Comparison of ENCODE assay signal across 31 cellular contexts in the genomic region with DNA sequence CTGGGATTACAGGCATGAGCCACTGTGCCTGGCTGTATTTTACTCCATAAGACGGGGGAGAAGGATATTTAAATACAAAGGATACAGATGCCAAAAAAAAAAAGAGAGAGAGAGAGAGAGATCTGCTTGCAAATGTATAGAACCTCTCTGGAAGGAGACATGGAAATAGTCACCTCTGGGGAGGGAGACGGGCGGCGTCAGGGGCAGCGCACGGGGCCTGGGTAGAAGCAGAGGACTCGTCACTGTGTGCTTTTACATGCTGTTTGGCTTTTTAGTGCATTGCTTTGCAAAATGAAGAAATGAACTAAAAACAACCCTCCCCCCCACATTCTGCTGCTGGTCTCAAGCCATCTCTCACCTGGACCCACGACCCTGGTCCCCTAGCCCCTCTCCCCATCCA. TPM values are rescaled to one million over a fixed set of nuclear protein-coding genes. Genes with fewer than 3 reads are reported as not detected.
"Had no signal": no experiment of that assay in that cellular context is flagged by ENCODE, and none has a peak within 500 bp of the region (broad histone marks: within the 10 kb centered on the region; RNA-seq: fewer than 3 reads in every experiment).

No MANE protein-coding gene starts in this region.

- DNase-seq: colonic mucosa; cortex of kidney; effector CD8-positive, alpha-beta T cell; effector memory CD8-positive, alpha-beta T cell; endodermal cell; erythroblast; esophagus squamous epithelium; foreskin fibroblast; foreskin melanocyte; gastrocnemius medialis; glutamatergic neuron; head of caudate nucleus; heart right ventricle; hippocampal formation; left cardiac atrium; left lung; left ventricle myocardium superior; lower lobe of right lung; mesenchymal stem cell; mucosa of descending colon had no signal

- H3K4me1 Mint-ChIP-seq: endodermal cell had no signal

- H3K4me3 Mint-ChIP-seq: dendritic cell treated with granulocyte-macrophage colony-stimulating factor and Interleukin-4, amounts not matched to agents 40 ng/mL and 50 ng/mL, for 4 days; effector memory CD8-positive, alpha-beta T cell; endodermal cell; mesothelial cell of epicardium had no signal

- H3K27me3 Mint-ChIP-seq: dendritic cell treated with granulocyte-macrophage colony-stimulating factor and Interleukin-4, amounts not matched to agents 40 ng/mL and 50 ng/mL, for 4 days; effector memory CD8-positive, alpha-beta T cell had no signal

- H3K27ac ChIP-seq: colonic mucosa, epithelial cell of prostate, esophagus squamous epithelium, gastrocnemius medialis, heart right ventricle, left lung, lower lobe of right lung had no signal

- ATAC-seq: effector memory CD8-positive, alpha-beta T cell; esophagus mucosa; gastrocnemius medialis; heart right ventricle; left cardiac atrium; left lung; left ventricle myocardium superior; lower lobe of right lung; mucosa of descending colon had no signal

- H3K9me3 ChIP-seq: colonic mucosa, esophagus squamous epithelium, gastrocnemius medialis, heart right ventricle, left lung, lower lobe of right lung, mucosa of descending colon had no signal

- H3K9me3 Mint-ChIP-seq: dendritic cell treated with granulocyte-macrophage colony-stimulating factor and Interleukin-4, amounts not matched to agents 40 ng/mL and 50 ng/mL, for 4 days; effector memory CD8-positive, alpha-beta T cell; endodermal cell; mesothelial cell of epicardium had no signal

- H3K4me3 ChIP-seq: colonic mucosa, esophagus squamous epithelium, gastrocnemius medialis, heart right ventricle, left lung, lower lobe of right lung, mucosa of descending colon had no signal

- H3K4me1 ChIP-seq: colonic mucosa had no signal

- H3K27ac Mint-ChIP-seq: dendritic cell treated with granulocyte-macrophage colony-stimulating factor and Interleukin-4, amounts not matched to agents 40 ng/mL and 50 ng/mL, for 4 days; effector memory CD8-positive, alpha-beta T cell; endodermal cell; mesothelial cell of epicardium had no signal

- H3K27me3 ChIP-seq: colonic mucosa, esophagus squamous epithelium, gastrocnemius medialis, heart right ventricle, left lung had no signal

- H3K36me3 ChIP-seq: colonic mucosa had no signal

RNA-seq across cellular contexts. Expression of a gene that starts 28.2 kb away (rescaled TPM):
- total RNA-seq: dermis microvascular lymphatic vessel endothelial cell had no signal

RNA-seq across cellular contexts. Expression of a gene that starts 29.6 kb away (rescaled TPM):
- total RNA-seq: dermis microvascular lymphatic vessel endothelial cell, esophagus mucosa, esophagus squamous epithelium, gastrocnemius medialis, glomerular endothelial cell, kidney epithelial cell, lower leg skin, lower lobe of right lung, lung microvascular endothelial cell, mesenteric fat pad, myocyte had no signal
